Comparison of ENCODE assay signal across 11 cellular contexts in genomic region chr2:172930871-172931255, GRCh38.
DNase-seq lines count a peak whose midpoint lies in the region; ATAC-seq, FAIRE-seq and TF ChIP-seq lines count a peak whose summit lies in the region.
"Had no signal": no experiment of that assay in that cellular context is flagged by ENCODE, and none has a peak within 500 bp of the region (broad histone marks: within the 10 kb centered on the region; RNA-seq: fewer than 3 reads in every experiment).

No MANE protein-coding gene starts in this region.

- no peak overlapping the region for H2BK20ac ChIP-seq in IMR-90 (ENCODE audit: low read depth, low read length)

- dilution Hi-C loops in IMR-90 (cut with HindIII; ENCODE audit: low sequenced_read_pairs, unreplicated experiment) (no loop called here), endothelial cell of umbilical vein (cut with MboI; ENCODE audit: extremely low pct_ligation_motif_present, low sequenced_read_pairs) (no loop called here)

- H3K23ac ChIP-seq in IMR-90 (ENCODE audit: low read depth, low read length): 0 out of 2 replicates have a peak overlapping the region, but pooled peaks have one; percentile 37

- no peak overlapping the region for H2BK120ac ChIP-seq in IMR-90 (ENCODE audit: low read depth, low read length)

- POLR2A ChIA-PET in IMR-90 (lab: Charles Lee; ENCODE audit: unreplicated experiment) (interaction anchor here (0.7 kb wide), 1 partner anchor 10 kb away, joined by 3 read pairs; no protein-coding TSS in a partner anchor), endothelial cell of umbilical vein (lab: Charles Lee) (no interaction called here)
- POLR2A ChIA-PET in CD4-positive, alpha-beta T cell (lab: Charles Lee): no interaction called here

- TF ChIP-seq CTCF in IMR-90 (conservative IDR thresholded peaks at IDR 0.05; ENCODE audit: low read depth, low read length): no peak
- no peak for TF ChIP-seq CTCF in endothelial cell of umbilical vein (IDR thresholded peaks at IDR 0.05; ENCODE audit: extremely low read depth in 1 of 2, insufficient read depth in 1 of 2, low read depth in 1 of 2, low read length in 2 of 2)
- no peak for TF ChIP-seq CTCF in sigmoid colon (IDR thresholded peaks at IDR 0.05)
- TF ChIP-seq CTCF in CD4-positive, alpha-beta T cell (IDR thresholded peaks at IDR 0.05): no peak
- no peak for TF ChIP-seq CTCF in pancreas (IDR thresholded peaks at IDR 0.05)

- no peak overlapping the region for H4K5ac ChIP-seq in IMR-90 (ENCODE audit: low read depth, low read length)

- no peak for DNase-seq in IMR-90
- peak; percentile 57 for DNase-seq in NCI-H748 (lab: John Stamatoyannopoulos, UW; ENCODE audit: unreplicated experiment)
- peak; percentile 50 for DNase-seq in endothelial cell of umbilical vein (ENCODE audit: low read depth, low spot score)
- DNase-seq in sigmoid colon: no peak
- no peak for DNase-seq in SW480 (ENCODE audit: low spot score)
- no peak for DNase-seq in CD4-positive, alpha-beta T cell
- no peak for DNase-seq in pancreas
- DNase-seq: anterior cingulate cortex had no signal

- TF ChIP-seq POLR2A in IMR-90 (IDR thresholded peaks at IDR 0.05; ENCODE audit: low read depth, low read length): no peak
- TF ChIP-seq POLR2A in endothelial cell of umbilical vein (IDR thresholded peaks at IDR 0.05; ENCODE audit: low read depth, low read length): no peak
- TF ChIP-seq POLR2A in sigmoid colon (IDR thresholded peaks at IDR 0.05): no peak

- H3K79me1 ChIP-seq in IMR-90 (ENCODE audit: low read depth in 1 of 2, low read length in 2 of 2): no peaks in the 10 kb centered on the region

- H4K91ac ChIP-seq in IMR-90 (ENCODE audit: insufficient read depth, low read depth, low read length): no peak overlapping the region

- BruUV-seq in IMR-90 (replicated peaks; lab: Mats Ljungman, UMichigan) (no TSS peak), endothelial cell of umbilical vein (replicated peaks; lab: Mats Ljungman, UMichigan) (no TSS peak)

- no peak overlapping the region for H3K9ac ChIP-seq in IMR-90 (ENCODE audit: low read depth, low read length)
- H3K9ac ChIP-seq in endothelial cell of umbilical vein (replicated peaks; ENCODE audit: extremely low read depth, insufficient read depth, low read length): peak overlapping the region; percentile 73

- H3K9me1 ChIP-seq in IMR-90 (ENCODE audit: insufficient read depth, low read length) (no peaks in the 10 kb centered on the region), endothelial cell of umbilical vein (replicated peaks; ENCODE audit: control insufficient read depth, extremely low read depth, insufficient read depth, low read length) (no peaks in the 10 kb centered on the region)

- H3K36me3 Mint-ChIP-seq in CD4-positive, alpha-beta T cell (ENCODE audit: low read depth): no peaks in the 10 kb centered on the region
- H3K36me3 Mint-ChIP-seq: CD4-positive, CD25-positive, alpha-beta regulatory T cell had no signal

- H3K4me3 ChIP-seq in IMR-90 (ENCODE audit: insufficient read depth, low read depth, low read length) (no peak overlapping the region), endothelial cell of umbilical vein (replicated peaks in 1 of 3; ENCODE audit: insufficient read depth in 1 of 3, low read depth in 1 of 3, low read length in 3 of 3) (peak overlapping the region in 1 of 3 experiments; percentile 27), sigmoid colon (no peak overlapping the region), pancreas (no peak overlapping the region)
- H3K4me3 ChIP-seq: GM12878 had no signal

- no peak overlapping the region; the same call in 1 of the 2 replicates for H2AK5ac ChIP-seq in IMR-90 (ENCODE audit: low read depth, low read length)

- no peaks in the 10 kb centered on the region for H3K9me3 Mint-ChIP-seq in CD4-positive, alpha-beta T cell
- H3K9me3 Mint-ChIP-seq: activated T-helper 1 cell treated with anti-CD3 and anti-CD28 coated beads, Interleukin-12 subunit alpha, Interleukin-12 subunit beta, Interleukin-2, Interleukin-4 antibody, amounts not matched to agents 30 ng/mL and 10 ng/mL and 1 ng/mL, durations not matched to agents 14 hours and 24 hours and 36 hours had no signal

- peak overlapping the region; percentile 53; the same call in 1 of the 2 replicates for H3K4ac ChIP-seq in IMR-90 (ENCODE audit: low read depth, low read length)

- H3K27me3 ChIP-seq in IMR-90 (ENCODE audit: control insufficient read depth, insufficient read depth, low read length): no peaks in the 10 kb centered on the region
- no peaks in the 10 kb centered on the region for H3K27me3 ChIP-seq in endothelial cell of umbilical vein (ENCODE audit: control insufficient read depth in 2 of 2, insufficient read depth in 2 of 2, low read length in 2 of 2)
- no peaks in the 10 kb centered on the region for H3K27me3 ChIP-seq in sigmoid colon
- peaks cover 19% of the 10 kb centered on the region for H3K27me3 ChIP-seq in CD4-positive, alpha-beta T cell (ENCODE audit: control insufficient read depth, insufficient read depth, low read length)
- no peaks in the 10 kb centered on the region for H3K27me3 ChIP-seq in pancreas

- no peak overlapping the region; the same call in 1 of the 2 replicates for H3K14ac ChIP-seq in IMR-90 (replicated peaks; ENCODE audit: low read depth, low read length)

- H3K27ac ChIP-seq in IMR-90 (ENCODE audit: insufficient read depth, low read length) (no peak overlapping the region), endothelial cell of umbilical vein (ENCODE audit: insufficient read depth, low read depth, low read length) (peak overlapping the region; percentile 94), sigmoid colon (peak overlapping the region; percentile 48 to 72 (median 54)), pancreas (no peak overlapping the region)
- no peak overlapping the region for H3K27ac ChIP-seq in CD4-positive, alpha-beta T cell (ENCODE audit: low read depth, low read length)

- intact Hi-C loops in IMR-90 (cut with micrococcal nuclease): loop anchor here (5.0 to 10.0 kb wide), 2 partner anchors 91 to 336 kb away; no protein-coding TSS in a partner anchor
- intact Hi-C loops in endothelial cell of umbilical vein (cut with micrococcal nuclease): loop anchor here (1.0 kb wide), 2 partner anchors 32 to 95 kb away; no protein-coding TSS in a partner anchor
- intact Hi-C loops in sigmoid colon (cut with DNase I): loop anchor here (5.0 kb wide), 1 partner anchor 281 kb away; no protein-coding TSS in a partner anchor
- intact Hi-C loops in CD4-positive, alpha-beta T cell (cut with DNase I, micrococcal nuclease): loop anchor here (1.0 to 5.0 kb wide), 4 partner anchors 17 to 1354 kb away; no protein-coding TSS in a partner anchor
- intact Hi-C loops in pancreas (cut with DNase I): loop anchor here in 2 of 3 donors (5.0 kb wide), 1 partner anchor 119 kb away; no protein-coding TSS in a partner anchor

- peaks cover 3% of the 10 kb centered on the region; the same call in 1 of the 2 replicates for H4K20me1 ChIP-seq in IMR-90 (ENCODE audit: insufficient read depth, low read length)
- no peaks in the 10 kb centered on the region for H4K20me1 ChIP-seq in endothelial cell of umbilical vein (replicated peaks; ENCODE audit: control insufficient read depth, extremely low read depth, insufficient read depth, low read length)

- TF ChIP-seq EP300 in sigmoid colon (IDR thresholded peaks at IDR 0.05): no peak

- in situ Hi-C loops in IMR-90 (cut with MboI; ENCODE audit: low sequenced_read_pairs): loop anchor here (5.0 kb wide), 1 partner anchor 119 kb away; no protein-coding TSS in a partner anchor

- H3K18ac ChIP-seq in IMR-90 (ENCODE audit: low read depth, low read length): no peak overlapping the region

- ATAC-seq in IMR-90 (ENCODE audit: low read depth) (no peak), pancreas (no peak)
- ATAC-seq in CD4-positive, alpha-beta T cell (ENCODE audit: poor library complexity): no peak
- ATAC-seq: GM12878 had no signal

- no peak overlapping the region for H2AK9ac ChIP-seq in IMR-90 (replicated peaks; ENCODE audit: low read depth, low read length, poor library complexity)

- H3K4me1 ChIP-seq in IMR-90 (ENCODE audit: control insufficient read depth, insufficient read depth, low read length) (peaks cover 7% of the 10 kb centered on the region), endothelial cell of umbilical vein (ENCODE audit: control insufficient read depth, extremely low read depth, insufficient read depth, low read length) (peaks cover 39% of the 10 kb centered on the region), sigmoid colon (peaks cover 0 to 45% (median 27%) of the 10 kb centered on the region in 4 donors), pancreas (peaks cover 4 to 37% (median 22%) of the 10 kb centered on the region in 3 donors)

- no peak overlapping the region; the same call in 2 of the 3 replicates for H2BK15ac ChIP-seq in IMR-90 (ENCODE audit: low read depth, low read length)

- FAIRE-seq in endothelial cell of umbilical vein (lab: Jason Lieb, UNC) (no peak), pancreas (lab: Jason Lieb, UNC) (no peak)
- FAIRE-seq: GM12878 had no signal

- CTCF ChIA-PET in IMR-90 (lab: Yijun Ruan, JAX): interaction anchor here (0.8 to 3.5 kb wide), 17 partner anchors 10 to 126 kb away, joined by 3 to 34 read pairs (median 4); no protein-coding TSS in a partner anchor
- CTCF ChIA-PET in endothelial cell of umbilical vein (lab: Charles Lee): interaction anchor here (0.7 to 4.6 kb wide), 41 partner anchors 8 to 1414 kb away, joined by 3 to 280 read pairs (median 6); no protein-coding TSS in a partner anchor
- CTCF ChIA-PET in CD4-positive, alpha-beta T cell (lab: Charles Lee): interaction anchor here (1.1 to 2.0 kb wide), 3 partner anchors 10 to 33 kb away, joined by 3 to 5 read pairs (median 5); no protein-coding TSS in a partner anchor

- peak overlapping the region; percentile 7 for H2BK5ac ChIP-seq in IMR-90 (ENCODE audit: low read depth, low read length, poor library complexity, severe bottlenecking)

- H3K27ac Mint-ChIP-seq in CD4-positive, alpha-beta T cell: no peak overlapping the region
- H3K27ac Mint-ChIP-seq: activated T-helper 1 cell treated with anti-CD3 and anti-CD28 coated beads, Interleukin-12 subunit alpha, Interleukin-12 subunit beta, Interleukin-2, Interleukin-4 antibody, amounts not matched to agents 30 ng/mL and 10 ng/mL and 1 ng/mL, durations not matched to agents 14 hours and 24 hours and 36 hours had no signal

- peak overlapping the region; percentile 52; the same call in 1 of the 2 replicates for H3K4me2 ChIP-seq in IMR-90 (ENCODE audit: low read depth, low read length)
- H3K4me2 ChIP-seq in endothelial cell of umbilical vein (ENCODE audit: insufficient read depth, low read length): peak overlapping the region; percentile 96

- no peak overlapping the region for H3K4me3 Mint-ChIP-seq in CD4-positive, alpha-beta T cell
- H3K4me3 Mint-ChIP-seq: activated T-helper 1 cell treated with anti-CD3 and anti-CD28 coated beads, Interleukin-12 subunit alpha, Interleukin-12 subunit beta, Interleukin-2, Interleukin-4 antibody, amounts not matched to agents 30 ng/mL and 10 ng/mL and 1 ng/mL, durations not matched to agents 14 hours and 24 hours and 36 hours had no signal

- H3K56ac ChIP-seq in IMR-90 (ENCODE audit: extremely low read depth, insufficient read depth, low read length): no peak overlapping the region

- H3K4me1 Mint-ChIP-seq in CD4-positive, alpha-beta T cell (ENCODE audit: low read depth): peaks cover 13% of the 10 kb centered on the region

- H3K9me3 ChIP-seq in IMR-90 (ENCODE audit: control insufficient read depth, insufficient read depth, low read length) (no peaks in the 10 kb centered on the region), endothelial cell of umbilical vein (replicated peaks; ENCODE audit: control insufficient read depth, insufficient read depth, low read length) (no peaks in the 10 kb centered on the region), sigmoid colon (no peaks in the 10 kb centered on the region), pancreas (no peaks in the 10 kb centered on the region)
- no peaks in the 10 kb centered on the region for H3K9me3 ChIP-seq in CD4-positive, alpha-beta T cell (ENCODE audit: control insufficient read depth, low read length)

- peak overlapping the region in 1 of 2 experiments; percentile 56; a peak in 1 of 4 replicates for H4K8ac ChIP-seq in IMR-90 (ENCODE audit: low read depth in 2 of 2, low read length in 2 of 2)

- TF ChIP-seq RAD21 in IMR-90 (IDR thresholded peaks at IDR 0.05; ENCODE audit: low read length): no peak

- H3K79me2 ChIP-seq in endothelial cell of umbilical vein (ENCODE audit: control insufficient read depth, insufficient read depth, low read length): no peaks in the 10 kb centered on the region

- no peak overlapping the region for H2AFZ ChIP-seq in IMR-90 (replicated peaks; ENCODE audit: low read length, poor library complexity)
- peak overlapping the region; percentile 53 for H2AFZ ChIP-seq in endothelial cell of umbilical vein (ENCODE audit: low read depth, low read length)

- H3K27me3 Mint-ChIP-seq in CD4-positive, alpha-beta T cell: peaks cover 4% of the 10 kb centered on the region

- H3K36me3 ChIP-seq in IMR-90 (ENCODE audit: control insufficient read depth, insufficient read depth, low read length) (no peaks in the 10 kb centered on the region), endothelial cell of umbilical vein (ENCODE audit: control insufficient read depth in 2 of 2, extremely low read depth in 1 of 2, insufficient read depth in 2 of 2, low read length in 2 of 2) (no peaks in the 10 kb centered on the region), sigmoid colon (no peaks in the 10 kb centered on the region), pancreas (no peaks in the 10 kb centered on the region)

- WGBS in IMR-90 (ENCODE audit: extremely low coverage in 2 of 2, insufficient read length in 1 of 2), 2 experiments: no CpG with 5 or more reads among the region's 7 CpGs
- 21 to 30% methylated on average over 7 of the region's 7 CpGs for WGBS in sigmoid colon, 2 donors
- WGBS in pancreas, 2 donors: 54 to 57% methylated on average over 7 of the region's 7 CpGs

Comparison
In these comparisons a context has a peak if more than half of its experiments do, and no peak if none do; other contexts are left out.
1. DNase-seq: peak in NCI-H748 (single experiment) and endothelial cell of umbilical vein (single experiment); none in IMR-90 (single experiment), sigmoid colon (single experiment), SW480 (single experiment), CD4-positive, alpha-beta T cell (0 of 10) and pancreas (0 of 6).
2. H3K27ac ChIP-seq: peak in endothelial cell of umbilical vein (single experiment) and sigmoid colon (4 of 4); none in IMR-90 (single experiment), CD4-positive, alpha-beta T cell (single experiment) and pancreas (0 of 4).